In the genomic region with DNA sequence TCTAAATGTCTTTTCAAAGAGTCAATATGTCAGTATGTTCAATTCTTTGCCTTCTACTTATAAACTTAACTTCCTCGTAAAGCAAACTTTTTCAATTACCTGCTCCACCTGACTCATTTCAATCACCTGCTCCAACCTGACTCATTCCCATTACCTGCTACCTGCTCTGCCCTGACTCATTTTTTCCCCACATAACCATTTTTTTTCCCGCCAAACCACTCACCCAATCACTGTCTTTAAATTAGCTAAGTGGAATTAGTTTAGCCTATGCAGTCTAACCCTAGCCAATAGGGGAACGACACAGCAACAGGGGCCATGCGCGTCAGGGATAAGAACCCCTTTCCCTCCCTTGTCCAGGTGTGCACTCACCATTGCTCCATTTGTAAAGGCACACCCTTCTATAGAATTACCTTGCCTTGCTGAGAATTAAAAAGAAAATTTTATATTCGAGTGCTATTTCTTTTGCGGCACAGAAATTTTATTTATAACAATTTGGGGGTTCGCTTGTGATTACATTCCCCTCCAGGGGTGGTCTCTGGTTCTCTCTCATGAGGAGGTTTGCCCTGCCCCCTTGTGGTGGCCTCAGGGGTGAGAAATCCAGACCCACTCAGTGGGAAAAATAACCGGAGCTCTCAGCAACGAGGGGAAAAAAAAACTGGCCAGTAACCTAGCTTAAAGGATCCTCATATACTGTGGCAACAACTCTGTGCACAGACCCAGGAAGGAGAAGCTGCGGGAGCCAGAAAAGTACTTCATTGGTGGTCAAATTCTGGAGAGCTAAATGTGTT, we compare ENCODE assay signal across 1 cellular context.
TF ChIP-seq lines count a peak whose summit lies in the region.

No MANE protein-coding gene starts in this region.

TF ChIP-seq in HepG2, 621 proteins besides CTCF, POLR2A, EP300 and RAD21 (continued from another document):
- TF ChIP-seq, protein P1, sequence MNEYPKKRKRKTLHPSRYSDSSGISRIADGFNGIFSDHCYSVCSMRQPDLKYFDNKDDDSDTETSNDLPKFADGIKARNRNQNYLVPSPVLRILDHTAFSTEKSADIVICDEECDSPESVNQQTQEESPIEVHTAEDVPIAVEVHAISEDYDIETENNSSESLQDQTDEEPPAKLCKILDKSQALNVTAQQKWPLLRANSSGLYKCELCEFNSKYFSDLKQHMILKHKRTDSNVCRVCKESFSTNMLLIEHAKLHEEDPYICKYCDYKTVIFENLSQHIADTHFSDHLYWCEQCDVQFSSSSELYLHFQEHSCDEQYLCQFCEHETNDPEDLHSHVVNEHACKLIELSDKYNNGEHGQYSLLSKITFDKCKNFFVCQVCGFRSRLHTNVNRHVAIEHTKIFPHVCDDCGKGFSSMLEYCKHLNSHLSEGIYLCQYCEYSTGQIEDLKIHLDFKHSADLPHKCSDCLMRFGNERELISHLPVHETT (CRISPR knock-in tag; conservative IDR thresholded peaks at IDR 0.05) = no peak
